18 cellular contexts compared by ENCODE assay signal in the genomic region with DNA sequence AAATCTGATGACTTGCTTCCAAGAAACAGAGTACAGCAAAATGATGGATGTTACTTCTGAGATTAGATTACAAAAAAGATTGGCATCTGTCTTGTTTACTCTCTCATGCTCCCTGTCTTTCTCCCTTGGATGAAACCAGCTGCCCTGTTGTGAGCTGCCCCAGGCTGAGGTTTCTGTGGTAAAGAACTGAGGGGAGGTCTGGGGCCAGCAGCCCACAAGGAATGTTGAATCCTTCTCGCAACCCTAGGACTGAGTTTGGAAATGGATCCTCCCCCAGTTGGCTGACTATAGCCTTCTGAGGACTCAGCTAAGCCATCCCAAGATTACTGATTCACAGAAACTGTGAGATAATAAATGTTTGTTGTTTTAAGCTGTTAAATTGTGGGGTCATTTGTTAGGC. TPM values are rescaled to one million over a fixed set of nuclear protein-coding genes. Genes with fewer than 3 reads are reported as not detected.
DNase-seq lines count a peak whose midpoint lies in the region; ATAC-seq and TF ChIP-seq lines count a peak whose summit lies in the region.
"Had no signal": no experiment of that assay in that cellular context is flagged by ENCODE, and none has a peak within 500 bp of the region (broad histone marks: within the 10 kb centered on the region; RNA-seq: fewer than 3 reads in every experiment).

No MANE protein-coding gene starts in this region.

- ATAC-seq in activated T-cell treated with anti-CD3 and anti-CD28 coated beads, Interleukin-2, amount 50 U/mL, for 4 hours, result no peak
- ATAC-seq in HG03280 (IDR thresholded peaks at IDR 0.05; ENCODE audit: unreplicated experiment), result no peak
- ATAC-seq: GM12878 had no signal

- no peak for DNase-seq in activated T-cell treated with anti-CD3 and anti-CD28 coated beads, Interleukin-2, amount 50 U/mL, for 24 hours
- no peak for DNase-seq in activated T-cell treated with anti-CD3 and anti-CD28 coated beads, Interleukin-2, amount 50 U/mL, for 4 hours
- DNase-seq in SJCRH30, result peak; percentile 72 to 73
- DNase-seq in fibroblast of the aortic adventitia (ENCODE audit: low read depth), result peak; percentile 38
- DNase-seq in stromal cell of bone marrow (ENCODE audit: low read depth), result peak; percentile 93
- DNase-seq in 8988T, result no peak
- no peak for DNase-seq in KG1 (lab: John Stamatoyannopoulos, UW)
- DNase-seq: activated naive CD8-positive, alpha-beta T cell treated with anti-CD3 and anti-CD28 coated beads, Interleukin-2, amount 10 ng/mL, durations not matched to agents 7 days and 5 days; dermis blood vessel endothelial cell; foreskin fibroblast; NCI-H1930; NK-92 treated with Interleukin-12 subunit alpha and Interleukin-12 subunit beta, amount 100 ng/mL, for 24 hours; posterior cingulate gyrus; SHP77 treated with DMSO at 0.1 percent for 48 hours; trophoblast cell had no signal

- peaks cover 31% of the 10 kb centered on the region for H3K4me1 ChIP-seq in SJCRH30

- peak overlapping the region; percentile 62 for H3K27ac Mint-ChIP-seq in activated T-cell treated with anti-CD3 and anti-CD28 coated beads, Interleukin-2, amount 50 U/mL, for 24 hours
- H3K27ac Mint-ChIP-seq: activated naive CD8-positive, alpha-beta T cell treated with anti-CD3 and anti-CD28 coated beads, Interleukin-2, amount 10 ng/mL, durations not matched to agents 7 days and 5 days; mesothelial cell of epicardium had no signal

- H3K4me3 ChIP-seq in SJCRH30 (no peak overlapping the region), fibroblast of the aortic adventitia (ENCODE audit: low read depth, low read length) (no peak overlapping the region)
- H3K4me3 ChIP-seq: GM12878 had no signal

- H3K4me3 Mint-ChIP-seq in activated T-cell treated with anti-CD3 and anti-CD28 coated beads, Interleukin-2, amount 50 U/mL, for 24 hours, result no peak overlapping the region
- H3K4me3 Mint-ChIP-seq in activated T-cell treated with anti-CD3 and anti-CD28 coated beads, Interleukin-2, amount 50 U/mL, for 4 hours, result no peak overlapping the region
- H3K4me3 Mint-ChIP-seq: activated naive CD8-positive, alpha-beta T cell treated with anti-CD3 and anti-CD28 coated beads, Interleukin-2, amount 10 ng/mL, durations not matched to agents 7 days and 5 days; mesothelial cell of epicardium had no signal

- peaks cover 87% of the 10 kb centered on the region for H3K4me1 Mint-ChIP-seq in activated T-cell treated with anti-CD3 and anti-CD28 coated beads, Interleukin-2, amount 50 U/mL, for 24 hours (ENCODE audit: low read depth)
- H3K4me1 Mint-ChIP-seq in activated T-cell treated with anti-CD3 and anti-CD28 coated beads, Interleukin-2, amount 50 U/mL, for 4 hours (ENCODE audit: low read depth), result peaks cover 81% of the 10 kb centered on the region

- no peak for TF ChIP-seq CTCF in fibroblast of the aortic adventitia (IDR thresholded peaks at IDR 0.05; ENCODE audit: insufficient read depth, low read length)

- no peak overlapping the region for H3K27ac ChIP-seq in SJCRH30

- no peaks in the 10 kb centered on the region for H3K27me3 Mint-ChIP-seq in activated T-cell treated with anti-CD3 and anti-CD28 coated beads, Interleukin-2, amount 50 U/mL, for 24 hours
- no peaks in the 10 kb centered on the region for H3K27me3 Mint-ChIP-seq in activated T-cell treated with anti-CD3 and anti-CD28 coated beads, Interleukin-2, amount 50 U/mL, for 4 hours (ENCODE audit: low read depth)
- H3K27me3 Mint-ChIP-seq: activated naive CD8-positive, alpha-beta T cell treated with anti-CD3 and anti-CD28 coated beads, Interleukin-2, amount 10 ng/mL, durations not matched to agents 7 days and 5 days had no signal

- no peaks in the 10 kb centered on the region for H3K27me3 ChIP-seq in SJCRH30

- H3K36me3 Mint-ChIP-seq in activated T-cell treated with anti-CD3 and anti-CD28 coated beads, Interleukin-2, amount 50 U/mL, for 24 hours (ENCODE audit: low read depth), result peaks cover 7% of the 10 kb centered on the region
- no peaks in the 10 kb centered on the region for H3K36me3 Mint-ChIP-seq in activated T-cell treated with anti-CD3 and anti-CD28 coated beads, Interleukin-2, amount 50 U/mL, for 4 hours (ENCODE audit: insufficient read depth)
- H3K36me3 Mint-ChIP-seq: mesothelial cell of epicardium had no signal

- no peaks in the 10 kb centered on the region for H3K36me3 ChIP-seq in SJCRH30

- H3K9me3 ChIP-seq in SJCRH30 (replicated peaks), result no peaks in the 10 kb centered on the region

- peaks cover 5% of the 10 kb centered on the region for H3K9me3 Mint-ChIP-seq in activated T-cell treated with anti-CD3 and anti-CD28 coated beads, Interleukin-2, amount 50 U/mL, for 24 hours
- H3K9me3 Mint-ChIP-seq in activated T-cell treated with anti-CD3 and anti-CD28 coated beads, Interleukin-2, amount 50 U/mL, for 4 hours, result no peaks in the 10 kb centered on the region
- H3K9me3 Mint-ChIP-seq: activated naive CD8-positive, alpha-beta T cell treated with anti-CD3 and anti-CD28 coated beads, Interleukin-2, amount 10 ng/mL, durations not matched to agents 7 days and 5 days; mesothelial cell of epicardium had no signal

RNA-seq across cellular contexts. Expression of gene HECA, which starts 5.6 kb away (rescaled TPM):
- total RNA-seq in activated T-cell treated with anti-CD3 and anti-CD28 coated beads, Interleukin-2, amount 50 U/mL, for 4 hours, result 10 to 100 TPM; 54.4 to 65.7 (median 57.5) TPM
- total RNA-seq in SJCRH30 (2014; rRNA removed; shearing (Covaris generic)), result 24.2 and 24.3 TPM in 2 replicates
- 29.9 and 36.3 TPM in 2 replicates for total RNA-seq in fibroblast of the aortic adventitia (ENCODE audit: low replicate concordance)

Comparison
In these comparisons a context has a peak if more than half of its experiments do, and no peak if none do; other contexts are left out.
1. DNase-seq: peak in SJCRH30 (2 of 2), fibroblast of the aortic adventitia (single experiment) and stromal cell of bone marrow (single experiment); none in activated T-cell treated with anti-CD3 and anti-CD28 coated beads, Interleukin-2, amount 50 U/mL, for 24 hours (single experiment), activated T-cell treated with anti-CD3 and anti-CD28 coated beads, Interleukin-2, amount 50 U/mL, for 4 hours (single experiment), 8988T (single experiment) and KG1 (single experiment).